In genomic region chr5:126220725-126221124, GRCh38 we compare ENCODE assay signal across 33 cellular contexts.
"Had no signal": no experiment of that assay in that cellular context is flagged by ENCODE, and none has a peak within 500 bp of the region (broad histone marks: within the 10 kb centered on the region; RNA-seq: fewer than 3 reads in every experiment).

No MANE protein-coding gene starts in this region.

- H3K27ac ChIP-seq: brain microvascular endothelial cell, colonic mucosa, esophagus muscularis mucosa, foreskin keratinocyte, gastrocnemius medialis, WERI-Rb-1 had no signal

- H3K4me1 ChIP-seq: colonic mucosa, esophagus muscularis mucosa, foreskin keratinocyte, gastrocnemius medialis had no signal

- H3K4me3 ChIP-seq: colonic mucosa, esophagus muscularis mucosa, gastrocnemius medialis had no signal

- H3K9me3 ChIP-seq: colonic mucosa, gastrocnemius medialis had no signal

- H3K36me3 ChIP-seq: brain microvascular endothelial cell, colonic mucosa, esophagus muscularis mucosa, gastrocnemius medialis, WERI-Rb-1 had no signal

- H3K27me3 Mint-ChIP-seq: activated CD8-positive, alpha-beta T cell treated with anti-CD3 and anti-CD28 coated beads for 36 hours; activated naive CD8-positive, alpha-beta T cell; activated T-helper 17 cell treated with anti-CD3 and anti-CD28 coated beads, Interleukin-2, amount 50 U/mL, for 72 hours; effector memory CD8-positive, alpha-beta T cell; T-helper 17 cell had no signal

- ATAC-seq: activated CD4-positive, CD25-positive, alpha-beta regulatory T cell treated with anti-CD3 and anti-CD28 coated beads, Interleukin-2, amount 50 U/mL, for 24 hours; activated CD8-positive, alpha-beta T cell treated with anti-CD3 and anti-CD28 coated beads for 36 hours; activated T-cell treated with anti-CD3 and anti-CD28 coated beads, Interleukin-2, amount 50 U/mL, for 4 hours; activated T-helper 17 cell treated with anti-CD3 and anti-CD28 coated beads, Interleukin-2, amount 50 U/mL, for 72 hours; effector memory CD8-positive, alpha-beta T cell; foreskin keratinocyte; gastrocnemius medialis; T-helper 17 cell had no signal

- H3K4me1 Mint-ChIP-seq: activated B cell treated with CpG ODN at 0.5 μM for 24 hours; activated T-helper 17 cell treated with anti-CD3 and anti-CD28 coated beads, Interleukin-2, amount 50 U/mL, for 72 hours; T-helper 17 cell had no signal

- H3K27ac Mint-ChIP-seq: activated B cell treated with CpG ODN at 0.5 μM for 24 hours; activated CD8-positive, alpha-beta T cell treated with anti-CD3 and anti-CD28 coated beads for 36 hours; activated naive CD8-positive, alpha-beta T cell; activated T-helper 17 cell treated with anti-CD3 and anti-CD28 coated beads, Interleukin-2, amount 50 U/mL, for 72 hours; effector memory CD8-positive, alpha-beta T cell; T-helper 17 cell; T-helper 2 cell treated with Interferon-gamma antibody and Interleukin-4, amounts not matched to agents 5 μg/mL and 100 μg/mL, for 36 hours had no signal

- FAIRE-seq: astrocyte, bronchial epithelial cell had no signal

- DNase-seq: activated B cell treated with CpG ODN at 0.5 μM for 24 hours; activated CD4-positive, alpha-beta T cell treated with anti-CD3 and anti-CD28 coated beads for 48 hours; activated CD4-positive, alpha-beta T cell treated with anti-CD3 and anti-CD28 coated beads, Interleukin-2, amount 50 U/mL, for 1 hour; activated CD4-positive, alpha-beta T cell treated with anti-CD3 and anti-CD28 coated beads, Interleukin-2, amount 50 U/mL, for 48 hours; activated CD8-positive, alpha-beta memory T cell treated with anti-CD3 and anti-CD28 coated beads for 24 hours; activated CD8-positive, alpha-beta T cell treated with anti-CD3 and anti-CD28 coated beads for 36 hours; activated effector memory CD4-positive, alpha-beta T cell treated with Interleukin-2 at 50 U/mL for 16 hours; activated gamma-delta T cell treated with Interleukin-2 at 50 U/mL for 16 hours; activated naive CD4-positive, alpha-beta T cell treated with anti-CD3 and anti-CD28 coated beads, Interleukin-2, amount 50 U/mL, for 16 hours; activated naive CD4-positive, alpha-beta T cell treated with Interleukin-2 at 50 U/mL for 16 hours; activated T-cell treated with anti-CD3 and anti-CD28 coated beads, Interleukin-2, amount 50 U/mL, for 4 hours; amniotic stem cell; anterior cingulate cortex; brain microvascular endothelial cell; caudate nucleus; colonic mucosa; dermis blood vessel endothelial cell; effector CD4-positive, alpha-beta T cell; effector memory CD8-positive, alpha-beta T cell; erythroblast; foreskin keratinocyte; gastrocnemius medialis; T-helper 1 cell; T-helper 17 cell; T1000; WERI-Rb-1 had no signal

- H3K4me3 Mint-ChIP-seq: activated B cell treated with CpG ODN at 0.5 μM for 24 hours; activated CD8-positive, alpha-beta T cell treated with anti-CD3 and anti-CD28 coated beads for 36 hours; activated naive CD8-positive, alpha-beta T cell; activated T-cell treated with anti-CD3 and anti-CD28 coated beads, Interleukin-2, amount 50 U/mL, for 4 hours; activated T-helper 17 cell treated with anti-CD3 and anti-CD28 coated beads, Interleukin-2, amount 50 U/mL, for 72 hours; effector memory CD8-positive, alpha-beta T cell; T-helper 17 cell; T-helper 2 cell treated with Interferon-gamma antibody and Interleukin-4, amounts not matched to agents 5 μg/mL and 100 μg/mL, for 36 hours had no signal

- H3K36me3 Mint-ChIP-seq: activated naive CD8-positive, alpha-beta T cell had no signal
